In genomic region chr4:41933997-41934812, GRCh38 we compare ENCODE assay signal across 8 cellular contexts. TPM values are rescaled to one million over a fixed set of nuclear protein-coding genes. Genes with fewer than 3 reads are reported as not detected.
DNase-seq lines count a peak whose midpoint lies in the region; ATAC-seq, FAIRE-seq and TF ChIP-seq lines count a peak whose summit lies in the region.

No MANE protein-coding gene starts in this region.

- H3K9me3 Mint-ChIP-seq in CD14-positive monocyte, result peaks cover 0 to 8% (median 4%) of the 10 kb centered on the region in 7 donors

- FAIRE-seq in GM12878 (lab: Jason Lieb, UNC), result no peak
- FAIRE-seq in GM12892 (lab: Jason Lieb, UNC), result no peak

- 94% methylated on average over 17 of the region's 17 CpGs for WGBS in GM12878 (ENCODE audit: insufficient coverage, insufficient replicate concordance, low lambda C conversion rate, missing lambda C conversion rate)

- H3K4me1 Mint-ChIP-seq in CD14-positive monocyte, result peaks cover 58% of the 10 kb centered on the region

- POLR2A ChIA-PET in GM12878 (lab: Charles Lee), result no interaction called here

- H3K27ac ChIP-seq in GM12878 (ENCODE audit: control insufficient read depth, insufficient read depth) (no peak overlapping the region), muscle layer of colon (ENCODE audit: low read depth, low read length) (peak overlapping the region; percentile 59)

- H3K27ac Mint-ChIP-seq in CD14-positive monocyte, result peak overlapping the region; percentile 98 to 100 (median 100)

- H3K4me1 ChIP-seq in GM12878 (ENCODE audit: control insufficient read depth, insufficient read depth, low read length) (peaks cover 3% of the 10 kb centered on the region; the same call in 1 of the 2 replicates), muscle layer of colon (ENCODE audit: insufficient read depth, low read length) (peaks cover 13% of the 10 kb centered on the region)

- H3K27me3 ChIP-seq in GM12878 (replicated peaks in 1 of 2; ENCODE audit: control insufficient read depth in 2 of 2, insufficient read depth in 2 of 2, low read length in 1 of 2) (no peaks in the 10 kb centered on the region), muscle layer of colon (ENCODE audit: control insufficient read depth in 1 of 2, insufficient read depth in 2 of 2, low read length in 2 of 2) (no peaks in the 10 kb centered on the region)

- DNase-seq in CD14-positive monocyte (ENCODE audit: low spot score) (peak; percentile 80), MV-4-11 (lab: John Stamatoyannopoulos, UW) (peak; percentile 97), GM12878 (ENCODE audit: low read depth, low spot score) (no peak), NCI-H345 treated with DMSO at 0.1 percent for 48 hours (lab: John Stamatoyannopoulos, UW; ENCODE audit: unreplicated experiment) (no peak), inferior parietal cortex (ENCODE audit: extremely low spot score) (no peak), GM12892 (ENCODE audit: insufficient read length) (no peak), KBM-7 (no peak)

- H3K36me3 ChIP-seq in GM12878 (ENCODE audit: control insufficient read depth in 2 of 2, insufficient read depth in 2 of 2, low read length in 1 of 2) (no peaks in the 10 kb centered on the region; a peak in 2 of 4 replicates), muscle layer of colon (ENCODE audit: insufficient read depth, low read length) (peaks cover 3% of the 10 kb centered on the region)

- peak overlapping the region; percentile 96 to 99 for H3K4me3 Mint-ChIP-seq in CD14-positive monocyte

- RAD21 ChIA-PET in GM12878 (lab: Charles Lee; ENCODE audit: unreplicated experiment), result interaction anchor here (0.6 kb wide), 1 partner anchor 57 kb away, joined by 3 read pairs; no protein-coding TSS in a partner anchor

- H3K9ac ChIP-seq in GM12878 (ENCODE audit: control insufficient read depth, insufficient read depth, low read length), result no peak overlapping the region
- H3K9ac ChIP-seq in muscle layer of colon (ENCODE audit: low read length), result no peak overlapping the region

- 0 out of 2 replicates have a peak overlapping the region, but pooled peaks have one; percentile 39 for H3K4me3 ChIP-seq in GM12878
- peak overlapping the region; percentile 71 to 99 for H3K4me3 ChIP-seq in muscle layer of colon (ENCODE audit: low read depth in 1 of 2, low read length in 2 of 2)

- TF ChIP-seq POLR2A in GM12878 (IDR thresholded peaks at IDR 0.05; ENCODE audit: low read depth, low read length), result no peak
- TF ChIP-seq POLR2A in GM12892 (IDR thresholded peaks at IDR 0.05; ENCODE audit: low read depth, low read length), result no peak

- peak overlapping the region; percentile 96 for H2AFZ ChIP-seq in GM12878 (ENCODE audit: control insufficient read depth, low read depth, low read length)

- CTCF ChIA-PET in GM12878 (lab: Yijun Ruan, JAX), result no interaction called here

- TF ChIP-seq CTCF in CD14-positive monocyte (IDR thresholded peaks at IDR 0.05) (no peak), GM12878 (IDR thresholded peaks at IDR 0.05 in 2 of 3, conservative IDR thresholded peaks at IDR 0.05 in 1 of 3; ENCODE audit: control insufficient read depth in 2 of 3, extremely low read depth in 1 of 3, insufficient read depth in 1 of 3, low read depth in 3 of 3, low read length in 3 of 3) (no peak)

- H3K79me2 ChIP-seq in GM12878 (ENCODE audit: control insufficient read depth, insufficient read depth, low read length), result peaks cover 44% of the 10 kb centered on the region

- peaks cover 0 to 4% (median 2%) of the 10 kb centered on the region in 3 donors for H3K27me3 Mint-ChIP-seq in CD14-positive monocyte (ENCODE audit: low read depth in 3 of 3)

- no peaks in the 10 kb centered on the region for H4K20me1 ChIP-seq in GM12878 (ENCODE audit: control insufficient read depth, insufficient read depth)

- intact Hi-C loops in CD14-positive monocyte (cut with micrococcal nuclease), result loop anchor here (10.0 kb wide), 2 partner anchors 61 to 721 kb away; partner anchors contain the start of genes ATP8A1 (in 1 of the 2) and SLC30A9 (in 1 of the 2)
- intact Hi-C loops in GM12878 (cut with micrococcal nuclease; ENCODE audit: unreplicated experiment), result no loop called here

- in situ Hi-C loops in GM12878 (cut with MboI), result no loop called here
- in situ Hi-C loops in KBM-7 (cut with MboI; ENCODE audit: low pct_unique_long_range_greater_than_20kb, low sequenced_read_pairs), result no loop called here

- TF ChIP-seq EP300 in GM12878 (IDR thresholded peaks at IDR 0.05; ENCODE audit: borderline replicate concordance in 1 of 2, control insufficient read depth in 1 of 2, low read depth in 2 of 2, low read length in 2 of 2), result no peak

- SMC1A ChIA-PET in GM12878 (lab: Charles Lee; ENCODE audit: uncharacterized antibody, unreplicated experiment), result interaction anchor here (0.7 to 1.5 kb wide), 2 partner anchors 10 to 161 kb away, joined by 5 read pairs; no protein-coding TSS in a partner anchor

- no peak for TF ChIP-seq RAD21 in GM12878 (IDR thresholded peaks at IDR 0.05; ENCODE audit: insufficient read depth, low read depth, low read length)

- no TSS peak for BruUV-seq in GM12878 (replicated peaks; lab: Mats Ljungman, UMichigan)

- H3K36me3 Mint-ChIP-seq in CD14-positive monocyte, result peaks cover 24 to 26% of the 10 kb centered on the region in 2 donors

- H3K4me2 ChIP-seq in GM12878 (ENCODE audit: control insufficient read depth, insufficient read depth), result 0 out of 2 replicates have a peak overlapping the region, but pooled peaks have one; percentile 67

- H3K9me3 ChIP-seq in GM12878 (replicated peaks; ENCODE audit: control insufficient read depth, insufficient read depth, low read length) (no peaks in the 10 kb centered on the region), muscle layer of colon (ENCODE audit: low read length) (no peaks in the 10 kb centered on the region)

- ATAC-seq in GM12878, result no peak

TF ChIP-seq in GM12878, 131 proteins besides CTCF, POLR2A, EP300 and RAD21 (continues in another document):
- no peak for TF ChIP-seq SUZ12 (IDR thresholded peaks at IDR 0.05; ENCODE audit: unreplicated experiment)
- no peak for TF ChIP-seq SIN3A (IDR thresholded peaks at IDR 0.05; ENCODE audit: low read depth, low read length)

RNA-seq across cellular contexts. Expression of gene TMEM33, which starts 1.0 kb away (rescaled TPM):
- polyA plus RNA-seq in CD14-positive monocyte, result 10 to 100 TPM; 60.7 to 61.6 TPM
- 53.4 and 58.9 TPM in 2 replicates for total RNA-seq in GM12878 (2013; cell fraction: nucleolus; rRNA removed)
- 33.4 and 41.5 TPM in 2 replicates for total RNA-seq in GM12878 (2014; rRNA removed)
- 32.6 and 34.2 TPM in 2 replicates for total RNA-seq in GM12878 (2014; rRNA removed; fragmentation: Illumina TruSeq; extraction: Trizol)
- 39.1 and 41.6 TPM in 2 replicates for total RNA-seq in GM12878 (2021)
- polyA plus RNA-seq in GM12878 (2011; ENCODE audit: low read depth), result 6.7 TPM
- 51.0 and 60.2 TPM in 2 replicates for polyA plus RNA-seq in GM12878 (2011; rRNA removed)
- polyA plus RNA-seq in GM12878 (2011; cell fraction: cytosol; rRNA removed), result 45.6 and 52.5 TPM in 2 replicates
- 15.5 and 18.9 TPM in 2 replicates for polyA plus RNA-seq in GM12878 (2011; cell fraction: nucleus; rRNA removed)
- polyA plus RNA-seq in GM12878 (2012), result 7.9 and 10.2 TPM in 2 replicates
- polyA plus RNA-seq in GM12878 (2014; fragmentation: Illumina TruSeq; extraction: Trizol), result 32.7 and 33.5 TPM in 2 replicates
- 10 to 100 TPM in 1 of 2 experiments, 1 to 10 TPM in 1; 7.9 to 16.0 TPM for polyA plus RNA-seq in GM12878 (2014; fragmentation: Nextera tagmentation; extraction: Ambion mirVana)
- polyA plus RNA-seq in GM12878 (2014; rRNA removed), result 23.3 and 25.5 TPM in 2 replicates
- polyA plus RNA-seq in GM12878 (2016; fragmentation: Nextera tagmentation; extraction: Ambion mirVana), result 10 to 100 TPM; 31.2 to 37.8 TPM
- polyA minus RNA-seq in GM12878 (2011; rRNA and poly(A)+ RNA removed), result 104 and 129 TPM in 2 replicates
- 38.0 and 45.0 TPM in 2 replicates for polyA minus RNA-seq in GM12878 (2011; cell fraction: cytosol; rRNA and poly(A)+ RNA removed)
- polyA minus RNA-seq in GM12878 (2011; cell fraction: nucleus; rRNA and poly(A)+ RNA removed), result 15.1 and 29.5 TPM in 2 replicates
- 14.7 TPM for polyA plus RNA-seq in GM12892 (2012; ENCODE audit: missing spikeins)

RNA-seq across cellular contexts. Expression of gene DCAF4L1, which starts 47.4 kb away (rescaled TPM):
- not detected for polyA plus RNA-seq in CD14-positive monocyte
- 0.76 and 1.0 TPM in 2 replicates for total RNA-seq in GM12878 (2013; cell fraction: nucleolus; rRNA removed)
- 0.11 and 0.27 TPM in 2 replicates for total RNA-seq in GM12878 (2014; rRNA removed)
- total RNA-seq in GM12878 (2014; rRNA removed; fragmentation: Illumina TruSeq; extraction: Trizol), result 0.22 and 0.32 TPM in 2 replicates
- 0.13 and 0.16 TPM in 2 replicates for total RNA-seq in GM12878 (2021)
- 0.07 TPM for polyA plus RNA-seq in GM12878 (2011; ENCODE audit: low read depth)
- polyA plus RNA-seq in GM12878 (2011; rRNA removed), result 0.19 and 0.27 TPM in 2 replicates
- 0.04 and 0.07 TPM in 2 replicates for polyA plus RNA-seq in GM12878 (2011; cell fraction: cytosol; rRNA removed)
- 0.84 and 1.3 TPM in 2 replicates for polyA plus RNA-seq in GM12878 (2011; cell fraction: nucleus; rRNA removed)
- polyA plus RNA-seq in GM12878 (2012), result 0.07 and 0.09 TPM in 2 replicates
- 0.28 and 0.32 TPM in 2 replicates for polyA plus RNA-seq in GM12878 (2014; fragmentation: Illumina TruSeq; extraction: Trizol)
- polyA plus RNA-seq in GM12878 (2014; fragmentation: Nextera tagmentation; extraction: Ambion mirVana), result under 1 TPM; 0.04 to 0.06 TPM
- polyA plus RNA-seq in GM12878 (2014; rRNA removed), result 0.25 and 0.27 TPM in 2 replicates
- polyA plus RNA-seq in GM12878 (2016; fragmentation: Nextera tagmentation; extraction: Ambion mirVana), result under 1 TPM; 0.17 to 0.48 TPM
- 0.15 and 0.22 TPM in 2 replicates for polyA minus RNA-seq in GM12878 (2011; rRNA and poly(A)+ RNA removed)
- not detected in 2 replicates for polyA minus RNA-seq in GM12878 (2011; cell fraction: cytosol; rRNA and poly(A)+ RNA removed)
- polyA minus RNA-seq in GM12878 (2011; cell fraction: nucleus; rRNA and poly(A)+ RNA removed), result 0.36 and 0.86 TPM in 2 replicates
- 0.11 TPM for polyA plus RNA-seq in GM12892 (2012; ENCODE audit: missing spikeins)

RNA-seq across cellular contexts. Expression of gene SLC30A9, which starts 56.1 kb away (rescaled TPM):
- 10 to 100 TPM; 41.0 to 47.2 TPM for polyA plus RNA-seq in CD14-positive monocyte
- total RNA-seq in GM12878 (2013; cell fraction: nucleolus; rRNA removed), result 56.2 and 60.5 TPM in 2 replicates
- total RNA-seq in GM12878 (2014; rRNA removed), result 39.3 and 45.3 TPM in 2 replicates
- total RNA-seq in GM12878 (2014; rRNA removed; fragmentation: Illumina TruSeq; extraction: Trizol), result 57.5 and 60.2 TPM in 2 replicates
- total RNA-seq in GM12878 (2021), result 45.6 and 48.2 TPM in 2 replicates
- polyA plus RNA-seq in GM12878 (2011; ENCODE audit: low read depth), result 8.2 TPM
- polyA plus RNA-seq in GM12878 (2011; rRNA removed), result 51.3 and 77.2 TPM in 2 replicates
- polyA plus RNA-seq in GM12878 (2011; cell fraction: cytosol; rRNA removed), result 20.1 and 21.5 TPM in 2 replicates
- 19.8 and 20.0 TPM in 2 replicates for polyA plus RNA-seq in GM12878 (2011; cell fraction: nucleus; rRNA removed)
- polyA plus RNA-seq in GM12878 (2012), result 16.8 and 23.2 TPM in 2 replicates
- 47.6 and 62.0 TPM in 2 replicates for polyA plus RNA-seq in GM12878 (2014; fragmentation: Illumina TruSeq; extraction: Trizol)
- 10 to 100 TPM; 12.1 to 15.4 TPM for polyA plus RNA-seq in GM12878 (2014; fragmentation: Nextera tagmentation; extraction: Ambion mirVana)
- 35.6 and 38.7 TPM in 2 replicates for polyA plus RNA-seq in GM12878 (2014; rRNA removed)
- 10 to 100 TPM; 72.5 to 75.9 TPM for polyA plus RNA-seq in GM12878 (2016; fragmentation: Nextera tagmentation; extraction: Ambion mirVana)
- polyA minus RNA-seq in GM12878 (2011; rRNA and poly(A)+ RNA removed), result 33.2 and 53.1 TPM in 2 replicates
- polyA minus RNA-seq in GM12878 (2011; cell fraction: cytosol; rRNA and poly(A)+ RNA removed), result 16.2 and 20.5 TPM in 2 replicates
- 32.5 and 50.9 TPM in 2 replicates for polyA minus RNA-seq in GM12878 (2011; cell fraction: nucleus; rRNA and poly(A)+ RNA removed)
- polyA plus RNA-seq in GM12892 (2012; ENCODE audit: missing spikeins), result 36.6 TPM

Comparison
In these comparisons a context has a peak if more than half of its experiments do, and no peak if none do; other contexts are left out.
1. DNase-seq: peak in CD14-positive monocyte (single experiment) and MV-4-11 (single experiment); none in GM12878 (single experiment), NCI-H345 treated with DMSO at 0.1 percent for 48 hours (single experiment), inferior parietal cortex (single experiment), GM12892 (single experiment) and KBM-7 (single experiment).